In the genomic region with DNA sequence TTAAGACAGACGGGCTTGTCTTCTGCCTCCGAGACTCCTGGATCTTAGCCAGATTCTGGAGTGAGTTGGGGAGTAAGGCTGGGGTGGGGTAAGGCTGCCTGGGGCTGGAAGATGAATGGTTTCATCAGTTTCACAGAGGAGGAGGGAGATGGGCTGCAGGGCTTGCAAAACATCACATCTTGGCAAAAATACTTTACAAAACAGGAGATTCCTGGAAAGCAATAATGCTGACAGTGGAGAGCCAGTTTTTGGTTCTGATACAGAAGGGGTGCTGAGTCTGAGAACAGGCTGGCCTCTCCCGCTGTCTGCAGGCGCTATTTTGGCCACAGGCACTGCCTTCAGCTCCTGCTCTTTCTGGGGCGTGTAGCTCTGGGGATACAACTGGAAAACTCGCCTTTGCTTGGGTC, we compare ENCODE assay signal across 14 cellular contexts.
A peak's percentile ranks its signal among the peaks of the same experiment; 100 is the strongest.
DNase-seq lines count a peak whose midpoint lies in the region; ATAC-seq and TF ChIP-seq lines count a peak whose summit lies in the region.
"Had no signal": no experiment of that assay in that cellular context is flagged by ENCODE, and none has a peak within 500 bp of the region (broad histone marks: within the 10 kb centered on the region; RNA-seq: fewer than 3 reads in every experiment).

No MANE protein-coding gene starts in this region.

- no peak for TF ChIP-seq CTCF in psoas muscle (IDR thresholded peaks at IDR 0.05)
- no peak for TF ChIP-seq CTCF in activated CD8-positive, alpha-beta T cell treated with anti-CD3 and anti-CD28 coated beads for 36 hours (IDR thresholded peaks at IDR 0.05)

- H3K9me2 ChIP-seq in GM23248 (ENCODE audit: insufficient read depth), result no peaks in the 10 kb centered on the region

- no peak overlapping the region for H3K27ac Mint-ChIP-seq in activated CD8-positive, alpha-beta T cell treated with anti-CD3 and anti-CD28 coated beads for 36 hours
- H3K27ac Mint-ChIP-seq: activated CD4-positive, alpha-beta memory T cell treated with anti-CD3 and anti-CD28 coated beads for 36 hours; activated T-helper 2 cell treated with anti-CD3 and anti-CD28 coated beads, Interferon-gamma antibody, Interleukin-2, Interleukin-4, amounts not matched to agents 10 μg/mL and 5 μg/mL and 100 μg/mL, durations not matched to agents 14 hours and 24 hours and 36 hours had no signal

- intact Hi-C loops in right cardiac atrium (cut with DNase I), result no loop called here
- intact Hi-C loops in psoas muscle (cut with DNase I), result no loop called here
- intact Hi-C loops in activated CD8-positive, alpha-beta T cell treated with anti-CD3 and anti-CD28 coated beads for 36 hours (cut with micrococcal nuclease), result no loop called here

- no peaks in the 10 kb centered on the region for H3F3A ChIP-seq in GM23248 (ENCODE audit: insufficient read depth)

- no peak overlapping the region for H3K4me3 Mint-ChIP-seq in activated CD8-positive, alpha-beta T cell treated with anti-CD3 and anti-CD28 coated beads for 36 hours
- H3K4me3 Mint-ChIP-seq: activated CD4-positive, alpha-beta memory T cell treated with anti-CD3 and anti-CD28 coated beads for 36 hours had no signal

- H3K27ac ChIP-seq in GM23248 (no peak overlapping the region), right cardiac atrium (ENCODE audit: low read length) (no peak overlapping the region), psoas muscle (no peak overlapping the region)
- H3K27ac ChIP-seq: parathyroid adenoma had no signal

- 30 to 33% methylated on average over 6 of the region's 6 CpGs for WGBS in GM23248 (ENCODE audit: low coverage in 1 of 2, low lambda C conversion rate in 2 of 2, missing lambda C conversion rate in 2 of 2), 2 experiments
- WGBS in right cardiac atrium, result 56% methylated on average over 6 of the region's 6 CpGs
- 49 to 61% (median 60%) methylated on average over 6 of the region's 6 CpGs for WGBS in psoas muscle, 3 donors

- no peaks in the 10 kb centered on the region for H3K79me2 ChIP-seq in GM23248 (ENCODE audit: insufficient read depth)
- H3K79me2 ChIP-seq: parathyroid adenoma had no signal

- no peaks in the 10 kb centered on the region for H3K9me3 Mint-ChIP-seq in activated CD8-positive, alpha-beta T cell treated with anti-CD3 and anti-CD28 coated beads for 36 hours
- H3K9me3 Mint-ChIP-seq: activated CD4-positive, alpha-beta memory T cell treated with anti-CD3 and anti-CD28 coated beads for 36 hours had no signal

- no peaks in the 10 kb centered on the region for H3K27me3 Mint-ChIP-seq in activated CD8-positive, alpha-beta T cell treated with anti-CD3 and anti-CD28 coated beads for 36 hours

- no peaks in the 10 kb centered on the region for H3K36me3 Mint-ChIP-seq in activated CD8-positive, alpha-beta T cell treated with anti-CD3 and anti-CD28 coated beads for 36 hours (ENCODE audit: low read depth)
- H3K36me3 Mint-ChIP-seq: activated CD4-positive, alpha-beta memory T cell treated with anti-CD3 and anti-CD28 coated beads for 36 hours had no signal

- H3K4me1 Mint-ChIP-seq in activated CD8-positive, alpha-beta T cell treated with anti-CD3 and anti-CD28 coated beads for 36 hours (ENCODE audit: low read depth), result peaks cover 2% of the 10 kb centered on the region

- H3K9me3 ChIP-seq in GM23248 (ENCODE audit: low read depth), result no peaks in the 10 kb centered on the region
- H3K9me3 ChIP-seq in right cardiac atrium (ENCODE audit: control insufficient read depth, low read length), result no peaks in the 10 kb centered on the region
- no peaks in the 10 kb centered on the region for H3K9me3 ChIP-seq in psoas muscle

- CTCF ChIA-PET in activated CD8-positive, alpha-beta T cell treated with anti-CD3 and anti-CD28 coated beads for 36 hours (lab: Charles Lee), result no interaction called here

- no peak overlapping the region for H3K4me3 ChIP-seq in GM23248
- H3K4me3 ChIP-seq in right cardiac atrium (ENCODE audit: low read length), result no peak overlapping the region
- no peak overlapping the region for H3K4me3 ChIP-seq in psoas muscle

- no peak overlapping the region for H3K9ac ChIP-seq in GM23248
- H3K9ac ChIP-seq: parathyroid adenoma had no signal

- H3K4me1 ChIP-seq in GM23248 (ENCODE audit: insufficient read depth) (no peaks in the 10 kb centered on the region), right cardiac atrium (ENCODE audit: control insufficient read depth, insufficient read depth, low read length) (peaks cover 3% of the 10 kb centered on the region), psoas muscle (no peaks in the 10 kb centered on the region)
- H3K4me1 ChIP-seq: parathyroid adenoma had no signal

- no peaks in the 10 kb centered on the region for H4K20me1 ChIP-seq in GM23248 (ENCODE audit: insufficient read depth)

- in situ Hi-C loops in GM23248 (cut with MboI), result no loop called here

- H3K27me3 ChIP-seq in GM23248 (replicated peaks; ENCODE audit: insufficient read depth), result no peaks in the 10 kb centered on the region
- no peaks in the 10 kb centered on the region for H3K27me3 ChIP-seq in right cardiac atrium (ENCODE audit: control insufficient read depth, insufficient read depth)
- H3K27me3 ChIP-seq in psoas muscle (ENCODE audit: insufficient read depth in 3 of 3, low read length in 2 of 3), result no peaks in the 10 kb centered on the region

- H3K4me2 ChIP-seq in GM23248 (ENCODE audit: unreplicated experiment), result no peak overlapping the region

- POLR2A ChIA-PET in activated CD8-positive, alpha-beta T cell treated with anti-CD3 and anti-CD28 coated beads for 36 hours (lab: Charles Lee), result no interaction called here

- no peaks in the 10 kb centered on the region for H3K36me3 ChIP-seq in GM23248 (ENCODE audit: low read depth)
- no peaks in the 10 kb centered on the region for H3K36me3 ChIP-seq in psoas muscle (ENCODE audit: insufficient read depth in 1 of 2, low read depth in 1 of 2)

- ATAC-seq in right cardiac atrium (peak; percentile 88 to 95), psoas muscle (peak in 3 of 4 donors; percentile 56 to 76 (median 58)), HG03342 (IDR thresholded peaks at IDR 0.05; ENCODE audit: unreplicated experiment) (no peak)
- ATAC-seq in activated CD8-positive, alpha-beta T cell treated with anti-CD3 and anti-CD28 coated beads for 36 hours, result no peak

- DNase-seq in GM23248 (peak; percentile 1), cerebellar cortex (ENCODE audit: low spot score) (peak; percentile 84), right cardiac atrium (peak; percentile 56 to 88 (median 80)), psoas muscle (peak; percentile 34 to 73), COLO668 (lab: John Stamatoyannopoulos, UW; ENCODE audit: unreplicated experiment) (no peak), NCI-H2107 (lab: John Stamatoyannopoulos, UW) (no peak)
- no peak for DNase-seq in activated CD8-positive, alpha-beta T cell treated with anti-CD3 and anti-CD28 coated beads for 36 hours
- DNase-seq: activated CD4-positive, alpha-beta memory T cell treated with anti-CD3 and anti-CD28 coated beads for 36 hours; AML-193; hippocampal formation; NCI-H2081 treated with DMSO at 0.1 percent for 48 hours had no signal

- H2AFZ ChIP-seq in GM23248, result no peak overlapping the region
- H2AFZ ChIP-seq: parathyroid adenoma had no signal

Comparison
In these comparisons a context has a peak if more than half of its experiments do, and no peak if none do; other contexts are left out.
1. DNase-seq: peak in GM23248 (single experiment), cerebellar cortex (single experiment), right cardiac atrium (3 of 3) and psoas muscle (2 of 2); none in COLO668 (single experiment), activated CD8-positive, alpha-beta T cell treated with anti-CD3 and anti-CD28 coated beads for 36 hours (single experiment) and NCI-H2107 (single experiment).
2. ATAC-seq: peak in right cardiac atrium (2 of 2) and psoas muscle (3 of 4); none in HG03342 (single experiment) and activated CD8-positive, alpha-beta T cell treated with anti-CD3 and anti-CD28 coated beads for 36 hours (single experiment).